10 cellular contexts compared by ENCODE assay signal in the genomic region with DNA sequence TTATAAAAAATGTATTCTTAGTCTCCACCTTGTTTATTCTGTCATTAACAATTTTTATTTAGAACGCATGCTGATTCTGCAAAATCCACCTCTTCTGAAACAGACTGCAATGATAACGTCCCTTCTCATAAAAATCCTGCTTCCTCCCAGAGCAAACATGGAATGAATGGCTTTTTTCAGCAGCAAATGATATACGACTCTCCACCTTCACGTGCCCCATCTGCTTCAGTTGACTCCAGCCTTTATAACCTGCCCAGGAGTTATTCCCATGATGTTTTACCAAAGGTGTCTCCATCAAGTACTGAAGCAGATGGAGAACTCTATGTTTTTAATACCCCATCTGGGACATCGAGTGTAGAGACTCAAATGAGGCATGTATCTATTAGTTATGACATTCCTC.
"Had no signal": no experiment of that assay in that cellular context is flagged by ENCODE, and none has a peak within 500 bp of the region (broad histone marks: within the 10 kb centered on the region; RNA-seq: fewer than 3 reads in every experiment).

No MANE protein-coding gene starts in this region.

- DNase-seq: activated CD4-positive, CD25-positive, alpha-beta regulatory T cell treated with anti-CD3 and anti-CD28 coated beads, Interleukin-2, amount 50 U/mL, for 72 hours; activated T-cell treated with anti-CD3 and anti-CD28 coated beads for 4 hours; adrenal gland; endodermal cell; midbrain; stimulated activated naive CD8-positive, alpha-beta T cell treated with anti-CD3 and anti-CD28 coated beads, Interleukin-15, amount 100 ng/mL, for 72 hours; upper lobe of right lung had no signal

- H3K27me3 ChIP-seq: adrenal gland, upper lobe of right lung had no signal

- H3K9me3 ChIP-seq: adrenal gland, thoracic aorta, upper lobe of right lung had no signal

- ATAC-seq: sciatic nerve; stimulated activated naive CD8-positive, alpha-beta T cell treated with anti-CD3 and anti-CD28 coated beads, Interleukin-15, amount 100 ng/mL, for 72 hours; upper lobe of right lung had no signal

- FAIRE-seq: islet of Langerhans had no signal

- H3K36me3 ChIP-seq: adrenal gland had no signal

- H3K27ac ChIP-seq: adrenal gland, thoracic aorta, upper lobe of right lung had no signal

- H3K4me3 ChIP-seq: adrenal gland, thoracic aorta, upper lobe of right lung had no signal

- H3K4me1 ChIP-seq: adrenal gland, upper lobe of right lung had no signal
